In the genomic region with DNA sequence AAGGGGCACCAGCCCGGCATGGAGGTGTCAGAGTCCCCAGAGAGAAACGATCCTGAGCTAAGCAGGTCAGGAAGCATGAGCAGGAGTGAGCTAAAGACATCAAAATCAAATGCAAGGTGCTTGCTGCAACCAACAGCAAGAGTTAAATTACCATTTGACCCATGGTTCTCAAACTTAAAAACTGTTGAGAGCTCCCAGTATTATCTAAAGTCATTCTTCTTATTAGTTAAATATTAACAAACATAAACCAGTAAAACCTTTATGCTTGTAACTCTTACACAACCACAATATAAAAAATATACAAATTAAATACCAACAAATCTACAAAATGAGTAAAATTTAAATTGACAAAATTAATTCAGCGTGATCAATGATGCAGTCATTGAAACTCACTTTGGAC, we compare ENCODE assay signal across 20 cellular contexts.
"Had no signal": no experiment of that assay in that cellular context is flagged by ENCODE, and none has a peak within 500 bp of the region (broad histone marks: within the 10 kb centered on the region; RNA-seq: fewer than 3 reads in every experiment).

No MANE protein-coding gene starts in this region.

- H3K36me3 ChIP-seq: adrenal gland, gastrocnemius medialis, neutrophil, pancreas, thoracic aorta, upper lobe of right lung had no signal

- H3K36me3 Mint-ChIP-seq: naive thymus-derived CD8-positive, alpha-beta T cell had no signal

- H3K9me3 Mint-ChIP-seq: naive thymus-derived CD8-positive, alpha-beta T cell; T-helper 1 cell treated with Interleukin-12 subunit alpha and Interleukin-12 subunit beta and Interleukin-4 antibody, amounts not matched to agents 30 μg/mL and 1 μg/mL, for 36 hours had no signal

- H3K27ac Mint-ChIP-seq: stimulated activated naive B cell treated with anti-CD40 and anti-IgM and Interleukin-4, amounts not matched to agents 10 μg/mL and 1 μg/mL and 100 μg/mL, for 72 hours had no signal

- H3K27me3 Mint-ChIP-seq: naive thymus-derived CD8-positive, alpha-beta T cell had no signal

- H3K4me3 Mint-ChIP-seq: naive thymus-derived CD8-positive, alpha-beta T cell had no signal

- H3K4me3 ChIP-seq: adrenal gland, gastrocnemius medialis, pancreas, thoracic aorta, upper lobe of right lung had no signal

- H3K27me3 ChIP-seq: adrenal gland, gastrocnemius medialis, neutrophil, pancreas, upper lobe of right lung had no signal

- H3K4me1 ChIP-seq: adrenal gland, gastrocnemius medialis, upper lobe of right lung had no signal

- H3K9me3 ChIP-seq: adrenal gland, gastrocnemius medialis, neutrophil, pancreas, thoracic aorta, upper lobe of right lung had no signal

- H3K27ac ChIP-seq: adrenal gland, gastrocnemius medialis, neutrophil, pancreas, thoracic aorta, upper lobe of right lung had no signal

- ATAC-seq: esophagus mucosa; gastrocnemius medialis; left ventricle myocardium superior; naive thymus-derived CD8-positive, alpha-beta T cell; upper lobe of right lung had no signal

- DNase-seq: activated CD8-positive, alpha-beta memory T cell treated with anti-CD3 and anti-CD28 coated beads, Interleukin-2, amount 50 U/mL, for 48 hours; activated effector memory CD4-positive, alpha-beta T cell treated with anti-CD3 and anti-CD28 coated beads, Interleukin-2, amount 50 U/mL, for 16 hours; activated naive CD4-positive, alpha-beta T cell treated with anti-CD3 and anti-CD28 coated beads, Interleukin-2, amount 50 U/mL, for 16 hours; activated T-cell treated with anti-CD3 and anti-CD28 coated beads, Interleukin-2, amount 50 U/mL, for 48 hours; adrenal gland; cerebellar nuclear complex; cortex of kidney; gastrocnemius medialis; head of caudate nucleus; left ventricle myocardium superior; naive thymus-derived CD8-positive, alpha-beta T cell; pancreas; stimulated activated naive B cell treated with anti-CD40 and anti-IgM and Interleukin-4, amounts not matched to agents 10 μg/mL and 1 μg/mL and 100 μg/mL, for 72 hours; upper lobe of right lung had no signal

- FAIRE-seq: astrocyte, bronchial epithelial cell, pancreas had no signal
